Comparison of ENCODE assay signal across 8 cellular contexts in the genomic region with DNA sequence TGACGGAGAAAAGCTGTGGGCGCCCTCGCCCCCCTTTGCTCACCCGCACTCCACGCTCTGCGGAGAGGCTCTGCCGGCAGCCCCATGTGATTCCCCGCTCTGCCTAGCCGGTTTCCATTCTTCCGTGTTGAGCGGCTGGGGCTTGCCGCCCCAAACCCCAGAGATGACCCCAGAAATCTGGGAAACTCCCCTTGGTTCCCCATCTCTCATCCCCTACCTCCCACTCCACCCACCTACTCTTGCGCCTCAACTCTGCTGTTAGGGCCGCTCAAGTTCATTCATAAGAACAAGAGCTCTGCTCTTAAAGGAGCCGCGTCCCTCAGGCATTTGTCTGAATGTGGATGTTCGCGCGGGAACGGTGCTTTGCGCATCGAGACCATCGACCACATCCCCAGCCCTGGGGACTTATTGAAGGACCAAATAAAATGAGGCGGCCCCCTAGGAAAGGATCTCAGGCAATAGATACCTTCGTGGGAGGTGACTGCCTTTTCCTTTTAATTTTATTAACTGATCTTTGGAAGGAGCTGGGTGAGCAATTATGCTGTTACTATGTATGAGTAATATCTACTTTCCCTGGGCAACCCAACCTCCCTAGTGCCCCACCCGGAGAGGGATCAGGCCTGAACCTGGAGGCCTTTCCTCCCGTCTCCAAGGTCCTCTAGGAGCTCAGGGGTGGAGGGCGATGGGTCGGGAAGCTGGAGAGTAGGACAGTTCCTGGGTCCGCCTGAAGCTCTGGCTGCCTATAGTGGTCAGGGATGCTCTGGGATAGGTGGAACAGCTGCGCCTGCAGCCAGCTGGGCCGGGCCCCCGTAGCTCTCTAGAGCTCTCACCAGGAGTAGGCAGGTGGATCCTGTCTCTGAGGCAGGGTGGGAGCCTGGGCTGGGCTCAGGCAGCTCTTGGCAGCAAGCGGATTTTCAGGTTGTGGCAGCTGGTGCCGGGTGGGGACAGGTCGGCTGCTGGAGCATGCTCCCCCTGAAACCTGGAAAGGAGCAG. TPM values are rescaled to one million over a fixed set of nuclear protein-coding genes. Genes with fewer than 3 reads are reported as not detected.
A peak's percentile ranks its signal among the peaks of the same experiment; 100 is the strongest.
DNase-seq lines count a peak whose midpoint lies in the region; ATAC-seq and TF ChIP-seq lines count a peak whose summit lies in the region.

No MANE protein-coding gene starts in this region.

- no peaks in the 10 kb centered on the region for H3K27me3 Mint-ChIP-seq in CD8-positive, alpha-beta T cell (ENCODE audit: low read depth)

- H3K4me1 Mint-ChIP-seq in CD8-positive, alpha-beta T cell (ENCODE audit: low read depth): peaks cover 19% of the 10 kb centered on the region

- WGBS in gastroesophageal sphincter (ENCODE audit: low coverage in 1 of 2), 2 donors: 0% methylated on average over 8 to 10 of the region's 36 CpGs
- 10 to 15% (median 10%) methylated on average over 33 to 36 of the region's 36 CpGs for WGBS in psoas muscle, 3 donors

- no peak for TF ChIP-seq POLR2A in gastroesophageal sphincter (IDR thresholded peaks at IDR 0.05)

- DNase-seq in CD8-positive, alpha-beta T cell: peak in 5 of 7 experiments; percentile 22 to 50 (median 24)
- DNase-seq in HT-29 (ENCODE audit: low spot score) (peak; percentile 65), PC-3 (peak; percentile 63), psoas muscle (no peak)
- DNase-seq in activated T-helper 9 cell treated with anti-CD3 and anti-CD28 coated beads, Interleukin-2, amount 50 U/mL, for 16 hours (ENCODE audit: low read depth): peak; percentile 46

- intact Hi-C loops in CD8-positive, alpha-beta T cell (cut with DNase I, micrococcal nuclease): loop anchor here (1.0 to 2.0 kb wide), 2 partner anchors 73 to 84 kb away; a partner anchor contains a TSS
- intact Hi-C loops in PC-3 (cut with micrococcal nuclease) (no loop called here), psoas muscle (cut with DNase I) (no loop called here)

- CTCF ChIA-PET in CD8-positive, alpha-beta T cell (lab: Charles Lee): interaction anchor here (1.2 to 2.3 kb wide), 3 partner anchors 17 to 139 kb away, joined by 5 to 8 read pairs (median 7); no protein-coding TSS in a partner anchor
- CTCF ChIA-PET in PC-3 (lab: Charles Lee): interaction anchor here (0.6 to 1.8 kb wide), 3 partner anchors 36 to 1817 kb away, joined by 3 to 19 read pairs (median 4); no protein-coding TSS in a partner anchor

- no peak overlapping the region for H3K27ac ChIP-seq in CD8-positive, alpha-beta T cell (ENCODE audit: low read depth, low read length)
- H3K27ac ChIP-seq in PC-3 (ENCODE audit: low read length): peak overlapping the region; percentile 4; the same call in 1 of the 2 replicates
- H3K27ac ChIP-seq in gastroesophageal sphincter: peak overlapping the region in 1 of 4 donors; percentile 68
- no peak overlapping the region for H3K27ac ChIP-seq in psoas muscle

- H3K9ac ChIP-seq in PC-3 (ENCODE audit: low read length): peak overlapping the region; percentile 71

- peaks cover 4% of the 10 kb centered on the region; the same call in 1 of the 2 replicates for H4K20me1 ChIP-seq in PC-3 (ENCODE audit: low read length)

- H3K4me2 ChIP-seq in PC-3 (ENCODE audit: low read length): peak overlapping the region; percentile 99

- peak overlapping the region; percentile 82 for H3K4me3 ChIP-seq in CD8-positive, alpha-beta T cell (ENCODE audit: low read depth, low read length)
- H3K4me3 ChIP-seq in PC-3 (ENCODE audit: low read length): peak overlapping the region; percentile 88
- H3K4me3 ChIP-seq in gastroesophageal sphincter: peak overlapping the region; percentile 31 to 59
- peak overlapping the region; percentile 65 for H3K4me3 ChIP-seq in psoas muscle

- ATAC-seq in CD8-positive, alpha-beta T cell: peak; percentile 41
- peak; percentile 30 for ATAC-seq in GM19467 (IDR thresholded peaks at IDR 0.05; ENCODE audit: unreplicated experiment)
- peak; percentile 72 for ATAC-seq in PC-3
- no peak for ATAC-seq in gastroesophageal sphincter
- ATAC-seq in psoas muscle: peak in 1 of 4 donors; percentile 41
- ATAC-seq in HG03469 (IDR thresholded peaks at IDR 0.05; ENCODE audit: unreplicated experiment): no peak

- no peaks in the 10 kb centered on the region for H3K9me3 ChIP-seq in CD8-positive, alpha-beta T cell (ENCODE audit: low read length)
- no peaks in the 10 kb centered on the region for H3K9me3 ChIP-seq in PC-3 (ENCODE audit: low read length)
- H3K9me3 ChIP-seq in gastroesophageal sphincter: no peaks in the 10 kb centered on the region
- H3K9me3 ChIP-seq in psoas muscle: no peaks in the 10 kb centered on the region

- no peaks in the 10 kb centered on the region for H3K36me3 ChIP-seq in CD8-positive, alpha-beta T cell (ENCODE audit: insufficient read depth, low read length)
- H3K36me3 ChIP-seq in PC-3 (ENCODE audit: low read depth, low read length) (peaks cover 9% of the 10 kb centered on the region; the same call in 1 of the 2 replicates), gastroesophageal sphincter (no peaks in the 10 kb centered on the region), psoas muscle (ENCODE audit: insufficient read depth in 1 of 2, low read depth in 1 of 2) (no peaks in the 10 kb centered on the region)

- H3K27me3 ChIP-seq in CD8-positive, alpha-beta T cell (ENCODE audit: insufficient read depth, low read length): no peaks in the 10 kb centered on the region
- no peaks in the 10 kb centered on the region for H3K27me3 ChIP-seq in PC-3 (ENCODE audit: low read length)
- H3K27me3 ChIP-seq in gastroesophageal sphincter: peaks cover 4% of the 10 kb centered on the region
- no peaks in the 10 kb centered on the region for H3K27me3 ChIP-seq in psoas muscle (ENCODE audit: insufficient read depth in 3 of 3, low read length in 2 of 3)

- no peaks in the 10 kb centered on the region for H3K36me3 Mint-ChIP-seq in CD8-positive, alpha-beta T cell

- peak overlapping the region; percentile 55 for H3K27ac Mint-ChIP-seq in CD8-positive, alpha-beta T cell

- POLR2A ChIA-PET in CD8-positive, alpha-beta T cell (lab: Charles Lee): no interaction called here
- POLR2A ChIA-PET in PC-3 (lab: Charles Lee; ENCODE audit: unreplicated experiment): interaction anchor here (0.7 to 0.8 kb wide), 3 partner anchors 36 to 338 kb away, joined by 3 to 30 read pairs (median 3); no protein-coding TSS in a partner anchor

- TSS peak; percentile 61 for BruUV-seq in PC-3 (replicated peaks; lab: Mats Ljungman, UMichigan)

- H3K4me3 Mint-ChIP-seq in CD8-positive, alpha-beta T cell: peak overlapping the region; percentile 94

- H3K79me2 ChIP-seq in PC-3 (ENCODE audit: low read length): peaks cover 17% of the 10 kb centered on the region

- H3K4me1 ChIP-seq in CD8-positive, alpha-beta T cell (ENCODE audit: insufficient read depth, low read length): peaks cover 21% of the 10 kb centered on the region
- H3K4me1 ChIP-seq in PC-3 (ENCODE audit: insufficient read depth, low read length) (peaks cover 17% of the 10 kb centered on the region), gastroesophageal sphincter (peaks cover 3 to 36% (median 19%) of the 10 kb centered on the region in 3 donors), psoas muscle (peaks cover 21% of the 10 kb centered on the region)

- H3F3A ChIP-seq in PC-3 (ENCODE audit: low read length, unreplicated experiment): no peaks in the 10 kb centered on the region

- H3K9me2 ChIP-seq in PC-3 (replicated peaks; ENCODE audit: low read length): no peaks in the 10 kb centered on the region

- peak overlapping the region; percentile 86 for H2AFZ ChIP-seq in PC-3 (ENCODE audit: low read length)

- TF ChIP-seq EP300 in gastroesophageal sphincter (IDR thresholded peaks at IDR 0.05): no peak

- no peaks in the 10 kb centered on the region for H3K9me3 Mint-ChIP-seq in CD8-positive, alpha-beta T cell

- no peak for TF ChIP-seq CTCF in CD8-positive, alpha-beta T cell (IDR thresholded peaks at IDR 0.05)
- no peak for TF ChIP-seq CTCF in PC-3 (conservative IDR thresholded peaks at IDR 0.05; ENCODE audit: low read depth, low read length)
- TF ChIP-seq CTCF in gastroesophageal sphincter (IDR thresholded peaks at IDR 0.05): no peak
- TF ChIP-seq CTCF in psoas muscle (IDR thresholded peaks at IDR 0.05): no peak

RNA-seq across cellular contexts. Expression of a gene that starts 0.9 kb away (rescaled TPM):
- 1 to 10 TPM; 5.9 to 6.4 TPM for total RNA-seq in CD8-positive, alpha-beta T cell
- total RNA-seq in HT-29 (2014; rRNA removed; shearing (Covaris generic)): 13.7 and 15.4 TPM in 2 replicates
- total RNA-seq in PC-3 (2014; rRNA removed) (8.6 and 12.1 TPM in 2 replicates), gastroesophageal sphincter (1 to 10 TPM in 2 of 4 donors, under 1 TPM in 2; 0.84 to 4.8 (median 1.4) TPM), psoas muscle (under 1 TPM; 0.12 to 0.58 (median 0.47) TPM)
- 1 to 10 TPM in 1 of 3 donors, under 1 TPM in 2; 0.35 to 2.1 (median 0.92) TPM for polyA plus RNA-seq in psoas muscle

RNA-seq across cellular contexts. Expression of a gene that starts 54.1 kb away (rescaled TPM):
- under 1 TPM in 1 of 2 experiments, not detected in 1; 0.22 TPM for total RNA-seq in CD8-positive, alpha-beta T cell
- 11.6 and 12.4 TPM in 2 replicates for total RNA-seq in HT-29 (2014; rRNA removed; shearing (Covaris generic))
- total RNA-seq in PC-3 (2014; rRNA removed) (4.0 and 6.6 TPM in 2 replicates), gastroesophageal sphincter (1 to 10 TPM in 1 of 4 donors, under 1 TPM in 2, not detected in 1; 0.27 to 1.2 (median 0.69) TPM), psoas muscle (1 to 10 TPM in 2 of 4 donors, under 1 TPM in 2; 0.19 to 1.7 (median 0.60) TPM)
- under 1 TPM; 0.10 to 0.27 (median 0.12) TPM for polyA plus RNA-seq in psoas muscle

Comparison
In these comparisons a context has a peak if more than half of its experiments do, and no peak if none do; other contexts are left out.
1. ATAC-seq: peak in CD8-positive, alpha-beta T cell (single experiment), GM19467 (single experiment) and PC-3 (single experiment); none in gastroesophageal sphincter (single experiment) and HG03469 (single experiment).
2. DNase-seq: peak in CD8-positive, alpha-beta T cell (5 of 7), HT-29 (single experiment), PC-3 (single experiment) and activated T-helper 9 cell treated with anti-CD3 and anti-CD28 coated beads, Interleukin-2, amount 50 U/mL, for 16 hours (single experiment); none in psoas muscle (0 of 2).
3. intact Hi-C loops: an anchor here in CD8-positive, alpha-beta T cell (1.0 to 2.0 kb wide); none called in PC-3 and psoas muscle.
4. Peak in every context shown above with its lines, with median percentiles within 50 percentile points of each other: H3K4me3 ChIP-seq.